9 cellular contexts compared by ENCODE assay signal in genomic region chr9:79812507-79813261, GRCh38.
DNase-seq lines count a peak whose midpoint lies in the region; ATAC-seq, FAIRE-seq and TF ChIP-seq lines count a peak whose summit lies in the region.
"Had no signal": no experiment of that assay in that cellular context is flagged by ENCODE, and none has a peak within 500 bp of the region (broad histone marks: within the 10 kb centered on the region; RNA-seq: fewer than 3 reads in every experiment).

No MANE protein-coding gene starts in this region.

- TF ChIP-seq CTCF in KMS-11 (conservative IDR thresholded peaks at IDR 0.05; ENCODE audit: low read depth, low read length) (no peak), fibroblast of the aortic adventitia (IDR thresholded peaks at IDR 0.05; ENCODE audit: insufficient read depth, low read length) (no peak)

- H3K9ac ChIP-seq in KMS-11, result peak overlapping the region; percentile 34; the same call in 1 of the 2 replicates

- peak overlapping the region; percentile 66 for H3K4me2 ChIP-seq in KMS-11

- no peaks in the 10 kb centered on the region for H3K36me3 ChIP-seq in KMS-11 (ENCODE audit: insufficient read depth)

- H3K79me2 ChIP-seq in KMS-11 (ENCODE audit: insufficient read depth, low read depth), result no peaks in the 10 kb centered on the region

- ATAC-seq in GM21576 (IDR thresholded peaks at IDR 0.05; ENCODE audit: unreplicated experiment), result peak; percentile 79
- ATAC-seq: Panc1 had no signal

- H3K4me3 ChIP-seq in KMS-11 (IDR thresholded peaks at IDR 0.05; ENCODE audit: insufficient read depth, low read depth, low read length), result no peak overlapping the region
- H3K4me3 ChIP-seq in fibroblast of the aortic adventitia (ENCODE audit: low read depth, low read length), result no peak overlapping the region

- peak overlapping the region; percentile 48; the same call in 1 of the 2 replicates for H2AFZ ChIP-seq in KMS-11 (ENCODE audit: low read depth)

- no peaks in the 10 kb centered on the region for H4K20me1 ChIP-seq in KMS-11 (ENCODE audit: insufficient read depth)

- peak overlapping the region; percentile 48; the same call in 1 of the 2 replicates for H3K27ac ChIP-seq in KMS-11

- DNase-seq in GM18507 (ENCODE audit: extremely low spot score, insufficient read length, low read depth) (peak; percentile 23), fibroblast of the aortic adventitia (ENCODE audit: low read depth) (peak; percentile 3), NCI-H1417 treated with DMSO at 0.1 percent for 48 hours (lab: John Stamatoyannopoulos, UW) (no peak), hepatic stellate cell (ENCODE audit: low spot score) (no peak), epidermal melanocyte (ENCODE audit: insufficient read length, low spot score) (no peak), NCI-H1417 (lab: John Stamatoyannopoulos, UW) (no peak)

- H3K4me1 ChIP-seq in KMS-11 (ENCODE audit: low read depth, poor library complexity, severe bottlenecking), result peaks cover 54% of the 10 kb centered on the region

- peak; percentile 95 for FAIRE-seq in GM18507 (lab: Jason Lieb, UNC)

- no peaks in the 10 kb centered on the region for H3K27me3 ChIP-seq in KMS-11 (ENCODE audit: insufficient read depth, low read depth)

Comparison
In these comparisons a context has a peak if more than half of its experiments do, and no peak if none do; other contexts are left out.
1. DNase-seq: peak in GM18507 (single experiment) and fibroblast of the aortic adventitia (single experiment); none in NCI-H1417 treated with DMSO at 0.1 percent for 48 hours (single experiment), hepatic stellate cell (single experiment), epidermal melanocyte (single experiment) and NCI-H1417 (0 of 3).